In genomic region chrX:74924449-74925209, GRCh38 we compare ENCODE assay signal across 8 cellular contexts. TPM values are rescaled to one million over a fixed set of nuclear protein-coding genes. Genes with fewer than 3 reads are reported as not detected.
A peak's percentile ranks its signal among the peaks of the same experiment; 100 is the strongest.
DNase-seq lines count a peak whose midpoint lies in the region; ATAC-seq, FAIRE-seq and TF ChIP-seq lines count a peak whose summit lies in the region.

No MANE protein-coding gene starts in this region.

- H3K4me2 ChIP-seq in PC-3 (ENCODE audit: low read length) (peak overlapping the region; percentile 78), astrocyte (ENCODE audit: low read length) (peak overlapping the region; percentile 80), skeletal muscle satellite cell (ENCODE audit: low read length) (peak overlapping the region; percentile 77)

- H3K27me3 ChIP-seq in BJ (ENCODE audit: control insufficient read depth, insufficient read depth, low read length) (peaks cover 7% of the 10 kb centered on the region), PC-3 (ENCODE audit: low read length) (peaks cover 24% of the 10 kb centered on the region), astrocyte (ENCODE audit: insufficient read depth, low read length) (peaks cover 5% of the 10 kb centered on the region), iPS-20b (ENCODE audit: insufficient read depth, low read length) (peaks cover 49% of the 10 kb centered on the region), skeletal muscle satellite cell (ENCODE audit: control insufficient read depth, insufficient read depth, low read length) (peaks cover 28% of the 10 kb centered on the region)

- H3K9ac ChIP-seq in PC-3 (ENCODE audit: low read length) (no peak overlapping the region), astrocyte (ENCODE audit: low read length) (no peak overlapping the region), iPS-20b (ENCODE audit: low read depth, low read length) (no peak overlapping the region), skeletal muscle satellite cell (ENCODE audit: low read depth, low read length) (no peak overlapping the region)

- H3K27ac ChIP-seq in PC-3 (ENCODE audit: low read length) (no peak overlapping the region), astrocyte (ENCODE audit: low read depth, low read length) (no peak overlapping the region), iPS-20b (ENCODE audit: low read length) (no peak overlapping the region)

- TF ChIP-seq CTCF in BJ (IDR thresholded peaks at IDR 0.05; ENCODE audit: insufficient read depth, low read depth, low read length): no peak
- TF ChIP-seq CTCF in PC-3 (conservative IDR thresholded peaks at IDR 0.05; ENCODE audit: low read depth, low read length): no peak
- TF ChIP-seq CTCF in astrocyte (IDR thresholded peaks at IDR 0.05; ENCODE audit: insufficient read depth, low read depth, low read length): no peak

- H3K9me3 Mint-ChIP-seq in astrocyte (ENCODE audit: unreplicated experiment): peaks cover 2% of the 10 kb centered on the region

- ATAC-seq in GM19023 (IDR thresholded peaks at IDR 0.05; ENCODE audit: unreplicated experiment) (peak; percentile 47), HG03196 (IDR thresholded peaks at IDR 0.05; ENCODE audit: unreplicated experiment) (peak; percentile 53), PC-3 (peak; percentile 56)

- no peaks in the 10 kb centered on the region for H3K4me1 Mint-ChIP-seq in astrocyte (ENCODE audit: low read depth, unreplicated experiment)

- no peaks in the 10 kb centered on the region for H3K9me2 ChIP-seq in PC-3 (replicated peaks; ENCODE audit: low read length)

- H3K4me1 ChIP-seq in PC-3 (ENCODE audit: insufficient read depth, low read length) (no peaks in the 10 kb centered on the region), astrocyte (ENCODE audit: insufficient read depth, low read length) (no peaks in the 10 kb centered on the region), iPS-20b (ENCODE audit: insufficient read depth, low read length) (no peaks in the 10 kb centered on the region; the same call in 1 of the 2 replicates), skeletal muscle satellite cell (ENCODE audit: control insufficient read depth, insufficient read depth, low read length) (no peaks in the 10 kb centered on the region)

- H3K27ac Mint-ChIP-seq in astrocyte (ENCODE audit: unreplicated experiment): no peak overlapping the region

- H3K79me2 ChIP-seq in PC-3 (ENCODE audit: low read length) (no peaks in the 10 kb centered on the region), astrocyte (ENCODE audit: insufficient read depth, low read length) (no peaks in the 10 kb centered on the region)

- FAIRE-seq in astrocyte (lab: Jason Lieb, UNC): no peak

- BruUV-seq in PC-3 (replicated peaks; lab: Mats Ljungman, UMichigan): no TSS peak

- intact Hi-C loops in PC-3 (cut with micrococcal nuclease): no loop called here

- CTCF ChIA-PET in BJ (lab: Yijun Ruan, JAX) (no interaction called here), PC-3 (lab: Charles Lee) (no interaction called here)

- H4K20me1 ChIP-seq in PC-3 (ENCODE audit: low read length) (no peaks in the 10 kb centered on the region), astrocyte (ENCODE audit: insufficient read depth, low read length) (no peaks in the 10 kb centered on the region)

- H3K9me3 ChIP-seq in PC-3 (ENCODE audit: low read length) (no peaks in the 10 kb centered on the region), astrocyte (ENCODE audit: insufficient read depth, low read depth, low read length) (no peaks in the 10 kb centered on the region), iPS-20b (ENCODE audit: insufficient read depth, low read depth, low read length) (no peaks in the 10 kb centered on the region), skeletal muscle satellite cell (replicated peaks; ENCODE audit: low read length) (no peaks in the 10 kb centered on the region)

- POLR2A ChIA-PET in BJ (lab: Charles Lee): no interaction called here
- POLR2A ChIA-PET in PC-3 (lab: Charles Lee; ENCODE audit: unreplicated experiment): no interaction called here

- H3F3A ChIP-seq in PC-3 (ENCODE audit: low read length, unreplicated experiment): no peaks in the 10 kb centered on the region

- DNase-seq in BJ (ENCODE audit: low read depth) (no peak), PC-3 (no peak), astrocyte (ENCODE audit: low read depth) (peak; percentile 1), LoVo (ENCODE audit: low spot score) (no peak)

- H3K4me3 ChIP-seq in BJ (ENCODE audit: low read depth, low read length) (peak overlapping the region; percentile 25), PC-3 (ENCODE audit: low read length) (peak overlapping the region; percentile 56), astrocyte (ENCODE audit: insufficient read depth, low read depth, low read length) (peak overlapping the region; percentile 28), iPS-20b (ENCODE audit: low read length) (peak overlapping the region; percentile 66), skeletal muscle satellite cell (ENCODE audit: low read length) (peak overlapping the region; percentile 60)

- peaks cover 20% of the 10 kb centered on the region for H3K27me3 Mint-ChIP-seq in astrocyte (ENCODE audit: low read depth, unreplicated experiment)

- no peaks in the 10 kb centered on the region for H3K36me3 Mint-ChIP-seq in astrocyte (ENCODE audit: low read depth, unreplicated experiment)

- H2AFZ ChIP-seq in PC-3 (ENCODE audit: low read length) (peak overlapping the region; percentile 63), astrocyte (ENCODE audit: low read depth, low read length) (peak overlapping the region; percentile 77)

- peak overlapping the region; percentile 87 for H3K4me3 Mint-ChIP-seq in astrocyte (ENCODE audit: unreplicated experiment)

- H3K36me3 ChIP-seq in BJ (ENCODE audit: control insufficient read depth, insufficient read depth, low read length): no peaks in the 10 kb centered on the region
- no peaks in the 10 kb centered on the region for H3K36me3 ChIP-seq in PC-3 (ENCODE audit: low read depth, low read length)
- no peaks in the 10 kb centered on the region for H3K36me3 ChIP-seq in astrocyte (ENCODE audit: insufficient read depth, low read length)
- H3K36me3 ChIP-seq in iPS-20b (ENCODE audit: insufficient read depth, low read depth, low read length): no peaks in the 10 kb centered on the region
- no peaks in the 10 kb centered on the region for H3K36me3 ChIP-seq in skeletal muscle satellite cell (ENCODE audit: insufficient read depth, low read length)

RNA-seq across cellular contexts. Expression of gene NEXMIF, which starts 0.6 kb away (rescaled TPM):
- under 0.01 TPM in 1 of 2 replicates, not detected in the other for polyA plus RNA-seq in BJ (2011; rRNA removed)
- under 0.01 TPM in 1 of 2 replicates, not detected in the other for polyA minus RNA-seq in BJ (2011; rRNA and poly(A)+ RNA removed)
- total RNA-seq in PC-3 (2014; rRNA removed): not detected in 2 replicates
- total RNA-seq in astrocyte: 0.48 TPM in 2 replicates
- under 0.01 TPM in 1 of 2 replicates, not detected in the other for total RNA-seq in skeletal muscle satellite cell (2012; rRNA removed)
